8 cellular contexts compared by ENCODE assay signal in genomic region chr16:56317998-56318912, GRCh38.
DNase-seq lines count a peak whose midpoint lies in the region; ATAC-seq and TF ChIP-seq lines count a peak whose summit lies in the region.

No MANE protein-coding gene starts in this region.

- H3K27ac ChIP-seq in DOHH2 (ENCODE audit: low read depth, low read length), result no peak overlapping the region
- H3K27ac ChIP-seq in Karpas-422 (ENCODE audit: low read length), result no peak overlapping the region
- no peak overlapping the region for H3K27ac ChIP-seq in osteoblast (ENCODE audit: low read depth, low read length)
- H3K27ac ChIP-seq in thoracic aorta, result no peak overlapping the region

- H2AFZ ChIP-seq in Karpas-422 (ENCODE audit: low read length), result no peak overlapping the region
- peak overlapping the region; percentile 81 for H2AFZ ChIP-seq in osteoblast (ENCODE audit: low read length)

- H3K27me3 ChIP-seq in DOHH2 (ENCODE audit: control insufficient read depth, low read length) (peaks cover 9% of the 10 kb centered on the region), Karpas-422 (ENCODE audit: low read length) (no peaks in the 10 kb centered on the region), osteoblast (ENCODE audit: insufficient read depth, low read length) (no peaks in the 10 kb centered on the region), thoracic aorta (replicated peaks; ENCODE audit: insufficient read depth) (no peaks in the 10 kb centered on the region)

- ATAC-seq in GM21737 (IDR thresholded peaks at IDR 0.05; ENCODE audit: unreplicated experiment) (peak; percentile 87), thoracic aorta (ENCODE audit: insufficient number of reproducible peaks, low FRiP score, low read depth) (peak; percentile 72)

- H4K20me1 ChIP-seq in DOHH2 (ENCODE audit: control insufficient read depth, insufficient read depth, low read depth, low read length) (no peaks in the 10 kb centered on the region), Karpas-422 (ENCODE audit: insufficient read depth, low read depth, low read length) (0 out of 2 replicates have a peak, but pooled peaks cover 2% of the 10 kb centered on the region), osteoblast (ENCODE audit: insufficient read depth, low read length) (no peaks in the 10 kb centered on the region)

- peak overlapping the region; percentile 41 for H3K4me2 ChIP-seq in DOHH2 (ENCODE audit: low read length)
- H3K4me2 ChIP-seq in Karpas-422 (ENCODE audit: low read depth, low read length, poor library complexity, severe bottlenecking), result no peak overlapping the region
- H3K4me2 ChIP-seq in osteoblast (ENCODE audit: insufficient read depth, low read length), result peak overlapping the region; percentile 39

- no peaks in the 10 kb centered on the region for H3K27me3 Mint-ChIP-seq in activated naive CD8-positive, alpha-beta T cell
- peaks cover 12% of the 10 kb centered on the region for H3K27me3 Mint-ChIP-seq in glutamatergic neuron (ENCODE audit: unreplicated experiment)

- H3F3A ChIP-seq in DOHH2 (ENCODE audit: control insufficient read depth, insufficient read depth), result no peaks in the 10 kb centered on the region

- H3K4me3 Mint-ChIP-seq in activated naive CD8-positive, alpha-beta T cell, result peak overlapping the region; percentile 44
- peak overlapping the region; percentile 62 for H3K4me3 Mint-ChIP-seq in glutamatergic neuron (ENCODE audit: unreplicated experiment)

- H3K4me1 Mint-ChIP-seq in activated naive CD8-positive, alpha-beta T cell (ENCODE audit: low read depth), result peaks cover 3% of the 10 kb centered on the region
- peaks cover 9% of the 10 kb centered on the region for H3K4me1 Mint-ChIP-seq in glutamatergic neuron (ENCODE audit: low read depth, unreplicated experiment)

- TF ChIP-seq CTCF in DOHH2 (IDR thresholded peaks at IDR 0.05; ENCODE audit: low read depth, low read length, poor library complexity, severe bottlenecking) (peak; percentile 80), glutamatergic neuron (IDR thresholded peaks at IDR 0.05; ENCODE audit: partially characterized antibody, unreplicated experiment) (peak; percentile 97), osteoblast (IDR thresholded peaks at IDR 0.05; ENCODE audit: extremely low read depth, low read depth, low read length) (peak; percentile 89), thoracic aorta (IDR thresholded peaks at IDR 0.05) (peak; percentile 98)

- H3K4me3 ChIP-seq in DOHH2 (ENCODE audit: low read length), result no peak overlapping the region; the same call in 1 of the 2 replicates
- no peak overlapping the region for H3K4me3 ChIP-seq in Karpas-422 (ENCODE audit: low read length)
- H3K4me3 ChIP-seq in osteoblast (ENCODE audit: insufficient read depth, low read length), result peak overlapping the region; percentile 41
- peak overlapping the region; percentile 64 for H3K4me3 ChIP-seq in thoracic aorta

- H3K9ac ChIP-seq in Karpas-422 (ENCODE audit: low read length), result peak overlapping the region; percentile 2; the same call in 1 of the 2 replicates

- H3K79me2 ChIP-seq in DOHH2 (ENCODE audit: control insufficient read depth, low read length), result no peaks in the 10 kb centered on the region
- H3K79me2 ChIP-seq in Karpas-422 (ENCODE audit: low read length), result no peaks in the 10 kb centered on the region
- no peaks in the 10 kb centered on the region for H3K79me2 ChIP-seq in osteoblast (ENCODE audit: insufficient read depth, low read length)

- H3K9me3 ChIP-seq in DOHH2 (ENCODE audit: control insufficient read depth, insufficient read depth, low read length) (no peaks in the 10 kb centered on the region), Karpas-422 (ENCODE audit: low read length) (no peaks in the 10 kb centered on the region), osteoblast (ENCODE audit: low read depth, low read length) (no peaks in the 10 kb centered on the region), thoracic aorta (no peaks in the 10 kb centered on the region)

- no peaks in the 10 kb centered on the region for H3K36me3 ChIP-seq in DOHH2 (ENCODE audit: control insufficient read depth, low read length)
- no peaks in the 10 kb centered on the region for H3K36me3 ChIP-seq in Karpas-422 (ENCODE audit: insufficient read depth, low read length)
- H3K36me3 ChIP-seq in osteoblast (ENCODE audit: insufficient read depth, low read length), result no peaks in the 10 kb centered on the region
- no peaks in the 10 kb centered on the region for H3K36me3 ChIP-seq in thoracic aorta

- H3K4me1 ChIP-seq in DOHH2 (ENCODE audit: control insufficient read depth, low read length) (peaks cover 3% of the 10 kb centered on the region; the same call in 1 of the 2 replicates), Karpas-422 (ENCODE audit: low read length) (peaks cover 3% of the 10 kb centered on the region; the same call in 1 of the 2 replicates), osteoblast (ENCODE audit: insufficient read depth, low read length) (no peaks in the 10 kb centered on the region), thoracic aorta (ENCODE audit: control insufficient read depth in 1 of 2, low read depth in 2 of 2) (peaks cover 0 to 4% of the 10 kb centered on the region in 2 donors)

- H3K27ac Mint-ChIP-seq in activated naive CD8-positive, alpha-beta T cell, result no peak overlapping the region
- H3K27ac Mint-ChIP-seq in glutamatergic neuron (ENCODE audit: unreplicated experiment), result peak overlapping the region; percentile 63

- H3K9me2 ChIP-seq in DOHH2 (replicated peaks; ENCODE audit: control insufficient read depth, low read length) (no peaks in the 10 kb centered on the region), Karpas-422 (replicated peaks; ENCODE audit: insufficient read depth, low read length) (no peaks in the 10 kb centered on the region)

- H3K9me3 Mint-ChIP-seq in activated naive CD8-positive, alpha-beta T cell (ENCODE audit: low read depth), result no peaks in the 10 kb centered on the region
- peaks cover 11% of the 10 kb centered on the region for H3K9me3 Mint-ChIP-seq in glutamatergic neuron (ENCODE audit: unreplicated experiment)

- no peaks in the 10 kb centered on the region for H3K36me3 Mint-ChIP-seq in activated naive CD8-positive, alpha-beta T cell
- H3K36me3 Mint-ChIP-seq in glutamatergic neuron (ENCODE audit: unreplicated experiment), result no peaks in the 10 kb centered on the region

- DNase-seq in Karpas-422 (peak; percentile 87), SKM-1 (lab: John Stamatoyannopoulos, UW; ENCODE audit: unreplicated experiment) (peak; percentile 68), glutamatergic neuron (peak; percentile 91), osteoblast (ENCODE audit: insufficient read length, low spot score, missing footprints) (peak; percentile 99), thoracic aorta (ENCODE audit: low spot score) (peak; percentile 60)

Comparison
In these comparisons a context has a peak if more than half of its experiments do, and no peak if none do; other contexts are left out.
1. H3K4me3 ChIP-seq: peak in osteoblast (single experiment) and thoracic aorta (single experiment); none in DOHH2 (single experiment) and Karpas-422 (single experiment).
2. Peak in every context shown above with its lines, with median percentiles within 50 percentile points of each other: CTCF ChIP-seq and DNase-seq.